In the genomic region with DNA sequence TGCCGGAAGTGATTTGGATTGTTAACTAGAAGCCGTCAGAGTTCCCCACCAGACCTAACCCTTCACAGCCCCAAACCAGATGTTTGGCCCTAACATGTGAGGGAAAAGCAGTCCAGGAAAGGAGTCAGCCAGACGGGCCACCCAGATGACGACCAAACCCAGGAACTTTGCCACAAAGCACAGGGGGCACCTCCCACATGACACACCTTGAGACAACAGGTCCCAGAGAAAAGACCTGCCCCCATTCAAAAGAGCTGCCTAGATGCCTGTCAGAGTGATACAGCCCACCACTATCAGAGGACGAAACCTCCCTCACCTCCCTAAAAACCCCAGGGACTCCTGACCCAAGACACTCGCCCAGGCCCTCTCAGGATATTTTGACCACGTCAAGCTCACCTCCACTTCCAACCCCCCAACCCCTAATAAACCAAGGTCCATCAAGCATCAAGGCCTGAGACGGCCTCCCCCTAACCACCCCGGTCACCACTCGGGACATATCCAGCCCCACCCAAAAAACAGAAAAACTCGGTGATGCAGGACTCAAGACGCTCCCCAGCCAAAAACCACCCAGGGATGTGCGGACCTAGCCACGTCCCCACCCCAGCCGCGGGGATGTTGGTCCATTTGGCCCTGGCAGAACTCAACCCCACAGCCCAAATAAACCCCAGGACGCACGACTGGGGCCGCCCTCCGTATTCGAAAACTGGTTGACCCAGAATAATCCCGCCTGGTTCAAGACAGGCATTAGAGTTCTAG, we compare ENCODE assay signal across 8 cellular contexts. TPM values are rescaled to one million over a fixed set of nuclear protein-coding genes. Genes with fewer than 3 reads are reported as not detected.
DNase-seq lines count a peak whose midpoint lies in the region; ATAC-seq, FAIRE-seq and TF ChIP-seq lines count a peak whose summit lies in the region.

No MANE protein-coding gene starts in this region.

- TF ChIP-seq POLR2A in endothelial cell of umbilical vein (IDR thresholded peaks at IDR 0.05; ENCODE audit: low read depth, low read length) (no peak), GM12892 (IDR thresholded peaks at IDR 0.05; ENCODE audit: low read depth, low read length) (no peak), H54 (IDR thresholded peaks at IDR 0.05; ENCODE audit: low read depth, low read length) (no peak)

- no peaks in the 10 kb centered on the region for H3K79me2 ChIP-seq in GM23338 (replicated peaks; ENCODE audit: insufficient read depth)
- H3K79me2 ChIP-seq in endothelial cell of umbilical vein (ENCODE audit: control insufficient read depth, insufficient read depth, low read length): peaks cover 11% of the 10 kb centered on the region

- H3K9ac ChIP-seq in BLaER1 treated with 17β-estradiol and CSF1 and Interleukin-3, amounts not matched to agents 10 nM and 100 nM: peak overlapping the region; percentile 83 to 91 (median 88)
- H3K9ac ChIP-seq in endothelial cell of umbilical vein (replicated peaks; ENCODE audit: extremely low read depth, insufficient read depth, low read length): peak overlapping the region; percentile 78

- no peaks in the 10 kb centered on the region for H3K36me3 Mint-ChIP-seq in GM23338 (ENCODE audit: low read depth)
- H3K36me3 Mint-ChIP-seq in naive thymus-derived CD4-positive, alpha-beta T cell: peaks cover 0 to 14% (median 4%) of the 10 kb centered on the region in 5 donors

- no peaks in the 10 kb centered on the region for H3K9me2 ChIP-seq in GM23338 (ENCODE audit: insufficient read depth)

- H2AFZ ChIP-seq in GM23338 (peak overlapping the region; percentile 76), endothelial cell of umbilical vein (ENCODE audit: low read depth, low read length) (peak overlapping the region; percentile 37)

- H3K36me3 ChIP-seq in BLaER1 treated with 17β-estradiol and CSF1 and Interleukin-3, amounts not matched to agents 10 nM and 100 nM: no peaks in the 10 kb centered on the region
- H3K36me3 ChIP-seq in GM23338 (ENCODE audit: insufficient read depth) (no peaks in the 10 kb centered on the region), Panc1 (ENCODE audit: control insufficient read depth, insufficient read depth, low read length) (peaks cover 4% of the 10 kb centered on the region; the same call in 1 of the 2 replicates), endothelial cell of umbilical vein (ENCODE audit: control insufficient read depth in 2 of 2, extremely low read depth in 1 of 2, insufficient read depth in 2 of 2, low read length in 2 of 2) (no peaks in the 10 kb centered on the region)
- H3K36me3 ChIP-seq in naive thymus-derived CD4-positive, alpha-beta T cell (ENCODE audit: control insufficient read depth in 2 of 3, insufficient read depth in 3 of 3, low read length in 3 of 3): peaks cover 0 to 5% (median 0%) of the 10 kb centered on the region in 3 experiments

- no peaks in the 10 kb centered on the region for H3K27me3 ChIP-seq in BLaER1 treated with 17β-estradiol and CSF1 and Interleukin-3, amounts not matched to agents 10 nM and 100 nM
- H3K27me3 ChIP-seq in GM23338 (ENCODE audit: insufficient read depth) (peaks cover 79% of the 10 kb centered on the region), Panc1 (ENCODE audit: control insufficient read depth, insufficient read depth, low read length) (no peaks in the 10 kb centered on the region; the same call in 1 of the 2 replicates), endothelial cell of umbilical vein (ENCODE audit: control insufficient read depth in 2 of 2, insufficient read depth in 2 of 2, low read length in 2 of 2) (no peaks in the 10 kb centered on the region)
- H3K27me3 ChIP-seq in naive thymus-derived CD4-positive, alpha-beta T cell (ENCODE audit: control insufficient read depth in 2 of 2, insufficient read depth in 2 of 2, low read length in 2 of 2): no peaks in the 10 kb centered on the region

- intact Hi-C loops in Panc1 (cut with micrococcal nuclease; ENCODE audit: unreplicated experiment) (no loop called here), endothelial cell of umbilical vein (cut with micrococcal nuclease) (loop anchor here (1.0 to 5.0 kb wide), 2 partner anchors 38 to 144 kb away; a partner anchor contains a TSS)
- intact Hi-C loops in naive thymus-derived CD4-positive, alpha-beta T cell (cut with micrococcal nuclease): loop anchor here in 1 of 2 donors (1.0 to 2.0 kb wide), 3 partner anchors 38 to 1965 kb away; a partner anchor contains a TSS

- TF ChIP-seq CTCF in GM23338 (conservative IDR thresholded peaks at IDR 0.05; ENCODE audit: low read depth in 2 of 2): no peak
- TF ChIP-seq CTCF in Panc1 (IDR thresholded peaks at IDR 0.05): no peak
- TF ChIP-seq CTCF in endothelial cell of umbilical vein (IDR thresholded peaks at IDR 0.05; ENCODE audit: extremely low read depth in 1 of 2, insufficient read depth in 1 of 2, low read depth in 1 of 2, low read length in 2 of 2): no peak

- 0 out of 22 replicates have a peak, but pooled peaks cover 0 to under 1% (median 0%) of the 10 kb centered on the region in 11 experiments for H3K9me3 ChIP-seq in BLaER1 treated with 17β-estradiol and CSF1 and Interleukin-3, amounts not matched to agents 10 nM and 100 nM (replicated peaks in 1 of 11)
- H3K9me3 ChIP-seq in Panc1 (ENCODE audit: control insufficient read depth, insufficient read depth, low read depth, low read length): no peaks in the 10 kb centered on the region
- no peaks in the 10 kb centered on the region for H3K9me3 ChIP-seq in endothelial cell of umbilical vein (replicated peaks; ENCODE audit: control insufficient read depth, insufficient read depth, low read length)
- no peaks in the 10 kb centered on the region for H3K9me3 ChIP-seq in naive thymus-derived CD4-positive, alpha-beta T cell (ENCODE audit: control insufficient read depth in 2 of 3, low read length in 3 of 3)

- no peaks in the 10 kb centered on the region for H3K9me1 ChIP-seq in endothelial cell of umbilical vein (replicated peaks; ENCODE audit: control insufficient read depth, extremely low read depth, insufficient read depth, low read length)

- H3K9me3 Mint-ChIP-seq in GM23338: no peaks in the 10 kb centered on the region; the same call in 2 of the 3 replicates
- H3K9me3 Mint-ChIP-seq in naive thymus-derived CD4-positive, alpha-beta T cell: peaks cover 0 to 1% (median 0%) of the 10 kb centered on the region in 11 donors

- BruUV-seq in Panc1 (replicated peaks; lab: Mats Ljungman, UMichigan) (TSS peak; percentile 72), endothelial cell of umbilical vein (replicated peaks; lab: Mats Ljungman, UMichigan) (no TSS peak)

- DNase-seq in GM23338 (ENCODE audit: low spot score) (no peak), Panc1 (ENCODE audit: low read depth, low spot score) (no peak), endothelial cell of umbilical vein (ENCODE audit: low read depth, low spot score) (peak; percentile 9), GM12892 (ENCODE audit: insufficient read length) (no peak), H54 (ENCODE audit: insufficient read length, low spot score) (no peak)
- peak in 1 of 9 donors; percentile 32 for DNase-seq in naive thymus-derived CD4-positive, alpha-beta T cell

- no peaks in the 10 kb centered on the region for H3F3A ChIP-seq in GM23338 (replicated peaks; ENCODE audit: low read depth)

- dilution Hi-C loops in endothelial cell of umbilical vein (cut with MboI; ENCODE audit: extremely low pct_ligation_motif_present, low sequenced_read_pairs): no loop called here

- H3K4me3 ChIP-seq in BLaER1 treated with 17β-estradiol and CSF1 and Interleukin-3, amounts not matched to agents 10 nM and 100 nM: peak overlapping the region; percentile 81 to 91 (median 86)
- peak overlapping the region; percentile 58 for H3K4me3 ChIP-seq in GM23338
- H3K4me3 ChIP-seq in Panc1 (ENCODE audit: low read depth in 2 of 2, low read length in 2 of 2): peak overlapping the region; percentile 73 to 96
- peak overlapping the region; percentile 73 to 85 (median 77) for H3K4me3 ChIP-seq in endothelial cell of umbilical vein (replicated peaks in 1 of 3; ENCODE audit: insufficient read depth in 1 of 3, low read depth in 1 of 3, low read length in 3 of 3)
- H3K4me3 ChIP-seq in naive thymus-derived CD4-positive, alpha-beta T cell (ENCODE audit: low read length): peak overlapping the region; percentile 97

- no peak for FAIRE-seq in endothelial cell of umbilical vein (lab: Jason Lieb, UNC)
- FAIRE-seq in GM12892 (lab: Jason Lieb, UNC): no peak
- no peak for FAIRE-seq in H54 (lab: Jason Lieb, UNC)

- H3K4me2 ChIP-seq in BLaER1 treated with 17β-estradiol and CSF1 and Interleukin-3, amounts not matched to agents 10 nM and 100 nM: peak overlapping the region; percentile 90 to 97 (median 95)
- H3K4me2 ChIP-seq in GM23338 (peak overlapping the region; percentile 79), endothelial cell of umbilical vein (ENCODE audit: insufficient read depth, low read length) (peak overlapping the region; percentile 37)

- in situ Hi-C loops in Panc1 (cut with HindIII; ENCODE audit: low pct_unique_long_range_greater_than_20kb, low sequenced_read_pairs): no loop called here

- POLR2A ChIA-PET in Panc1 (lab: Charles Lee) (no interaction called here), endothelial cell of umbilical vein (lab: Charles Lee) (no interaction called here)
- POLR2A ChIA-PET in naive thymus-derived CD4-positive, alpha-beta T cell (lab: Charles Lee): interaction anchor here (1.0 to 3.7 kb wide), 3 partner anchors 15 to 144 kb away, joined by 4 to 35 read pairs (median 34); a partner anchor contains a TSS

- H3K4me3 Mint-ChIP-seq in GM23338: peak overlapping the region; percentile 96
- H3K4me3 Mint-ChIP-seq in naive thymus-derived CD4-positive, alpha-beta T cell: peak overlapping the region; percentile 92 to 100 (median 98)

- H3K27me3 Mint-ChIP-seq in GM23338 (ENCODE audit: insufficient read depth, low read depth, poor library complexity): peaks cover 69% of the 10 kb centered on the region
- H3K27me3 Mint-ChIP-seq in naive thymus-derived CD4-positive, alpha-beta T cell: peaks cover 6 to 22% (median 12%) of the 10 kb centered on the region in 5 donors

- peaks cover 13 to 17% (median 16%) of the 10 kb centered on the region in 10 experiments for H3K4me1 ChIP-seq in BLaER1 treated with 17β-estradiol and CSF1 and Interleukin-3, amounts not matched to agents 10 nM and 100 nM
- H3K4me1 ChIP-seq in GM23338 (ENCODE audit: insufficient read depth) (peaks cover 5% of the 10 kb centered on the region; the same call in 1 of the 2 replicates), Panc1 (ENCODE audit: control insufficient read depth, insufficient read depth, low read length) (peaks cover 7% of the 10 kb centered on the region), endothelial cell of umbilical vein (ENCODE audit: control insufficient read depth, extremely low read depth, insufficient read depth, low read length) (peaks cover 10% of the 10 kb centered on the region)
- peaks cover 6 to 7% of the 10 kb centered on the region in 2 donors for H3K4me1 ChIP-seq in naive thymus-derived CD4-positive, alpha-beta T cell (ENCODE audit: control insufficient read depth in 2 of 2, insufficient read depth in 2 of 2, low read length in 2 of 2)

- H3K4me1 Mint-ChIP-seq in GM23338: peaks cover 13% of the 10 kb centered on the region; the same call in 2 of the 3 replicates
- peaks cover 13 to 32% (median 29%) of the 10 kb centered on the region in 7 donors for H3K4me1 Mint-ChIP-seq in naive thymus-derived CD4-positive, alpha-beta T cell

- peak overlapping the region; percentile 75 to 94 (median 91) for H3K27ac ChIP-seq in BLaER1 treated with 17β-estradiol and CSF1 and Interleukin-3, amounts not matched to agents 10 nM and 100 nM
- no peak overlapping the region for H3K27ac ChIP-seq in GM23338 (ENCODE audit: low read depth)
- peak overlapping the region; percentile 97 for H3K27ac ChIP-seq in Panc1 (ENCODE audit: low read length)
- H3K27ac ChIP-seq in endothelial cell of umbilical vein (ENCODE audit: insufficient read depth, low read depth, low read length): peak overlapping the region; percentile 46
- peak overlapping the region; percentile 84 for H3K27ac ChIP-seq in naive thymus-derived CD4-positive, alpha-beta T cell (ENCODE audit: low read depth, low read length)

- no peak overlapping the region for H3K27ac Mint-ChIP-seq in GM23338
- H3K27ac Mint-ChIP-seq in naive thymus-derived CD4-positive, alpha-beta T cell: peak overlapping the region; percentile 51 to 99 (median 96)

- CTCF ChIA-PET in Panc1 (lab: Charles Lee) (no interaction called here), endothelial cell of umbilical vein (lab: Charles Lee) (interaction anchor here (9.2 kb wide), 1 partner anchor 14 kb away, joined by 99 read pairs; no protein-coding TSS in a partner anchor)
- CTCF ChIA-PET in naive thymus-derived CD4-positive, alpha-beta T cell (lab: Charles Lee): interaction anchor here (0.6 to 8.7 kb wide), 2 partner anchors 14 to 180 kb away, joined by 3 to 51 read pairs; no protein-coding TSS in a partner anchor

- peak; percentile 13 for ATAC-seq in GM23338
- ATAC-seq in Panc1: peak; percentile 30
- ATAC-seq in naive thymus-derived CD4-positive, alpha-beta T cell: peak; percentile 8
- no peak for ATAC-seq in HG03378 (IDR thresholded peaks at IDR 0.05; ENCODE audit: unreplicated experiment)

- no peaks in the 10 kb centered on the region for H4K20me1 ChIP-seq in BLaER1 treated with 17β-estradiol and CSF1 and Interleukin-3, amounts not matched to agents 10 nM and 100 nM
- H4K20me1 ChIP-seq in GM23338 (replicated peaks; ENCODE audit: insufficient read depth) (peaks cover 10% of the 10 kb centered on the region; the same call in 1 of the 2 replicates), endothelial cell of umbilical vein (replicated peaks; ENCODE audit: control insufficient read depth, extremely low read depth, insufficient read depth, low read length) (no peaks in the 10 kb centered on the region)

RNA-seq across cellular contexts. Expression of a gene that starts 0.7 kb away (rescaled TPM):
- 1.6 and 6.4 TPM in 2 replicates for total RNA-seq in GM23338 (2014; rRNA removed; shearing (Covaris generic))
- polyA plus RNA-seq in GM23338 (2016; fragmentation: Nextera tagmentation; extraction: Ambion mirVana) (1.1 and 2.4 TPM in 2 replicates), endothelial cell of umbilical vein (4.7 and 5.0 TPM in 2 replicates)
- total RNA-seq in Panc1 (2021; ENCODE audit: unreplicated experiment) (13.4 TPM), endothelial cell of umbilical vein (7.9 and 9.2 TPM in 2 replicates)
- polyA plus RNA-seq in Panc1 (2012; ENCODE audit: insufficient read length): 4.7 TPM
- 5.6 and 6.4 TPM in 2 replicates for polyA plus RNA-seq in endothelial cell of umbilical vein (2011; cell fraction: cytosol; rRNA removed)
- polyA plus RNA-seq in endothelial cell of umbilical vein (2011; cell fraction: nucleus; rRNA removed): 20.0 and 22.6 TPM in 2 replicates
- polyA plus RNA-seq in endothelial cell of umbilical vein (2012): 9.7 and 9.8 TPM in 2 replicates
- polyA minus RNA-seq in endothelial cell of umbilical vein: 12.1 and 14.4 TPM in 2 replicates
- polyA minus RNA-seq in endothelial cell of umbilical vein (2011; cell fraction: cytosol; rRNA and poly(A)+ RNA removed): 5.3 TPM
- 4.7 and 7.8 TPM in 2 replicates for polyA minus RNA-seq in endothelial cell of umbilical vein (2011; cell fraction: nucleus; rRNA and poly(A)+ RNA removed)
- total RNA-seq in naive thymus-derived CD4-positive, alpha-beta T cell: 10 to 100 TPM in 4 of 5 experiments, 1 to 10 TPM in 1; 7.5 to 14.4 (median 11.8) TPM
- polyA plus RNA-seq in naive thymus-derived CD4-positive, alpha-beta T cell: 1 to 10 TPM; 3.7 to 8.8 TPM
- 5.1 TPM for polyA plus RNA-seq in GM12892 (2012; ENCODE audit: missing spikeins)

RNA-seq across cellular contexts. Expression of a gene that starts 28.3 kb away (rescaled TPM):
- total RNA-seq in GM23338 (2014; rRNA removed; shearing (Covaris generic)): 0.12 TPM in 1 of 2 replicates, not detected in the other
- not detected in 2 replicates for polyA plus RNA-seq in GM23338 (2016; fragmentation: Nextera tagmentation; extraction: Ambion mirVana)
- total RNA-seq in Panc1 (2021; ENCODE audit: unreplicated experiment): not detected
- polyA plus RNA-seq in Panc1 (2012; ENCODE audit: insufficient read length): not detected
- not detected in 2 replicates for total RNA-seq in endothelial cell of umbilical vein
- not detected in 2 replicates for polyA plus RNA-seq in endothelial cell of umbilical vein
- polyA plus RNA-seq in endothelial cell of umbilical vein (2011; cell fraction: cytosol; rRNA removed): not detected in 2 replicates
- not detected in 2 replicates for polyA plus RNA-seq in endothelial cell of umbilical vein (2011; cell fraction: nucleus; rRNA removed)
- polyA plus RNA-seq in endothelial cell of umbilical vein (2012): not detected in 2 replicates
- polyA minus RNA-seq in endothelial cell of umbilical vein: not detected in 2 replicates
- not detected for polyA minus RNA-seq in endothelial cell of umbilical vein (2011; cell fraction: cytosol; rRNA and poly(A)+ RNA removed)
- polyA minus RNA-seq in endothelial cell of umbilical vein (2011; cell fraction: nucleus; rRNA and poly(A)+ RNA removed): not detected in 2 replicates
- under 1 TPM in 1 of 5 experiments, not detected in 4; 0.15 TPM for total RNA-seq in naive thymus-derived CD4-positive, alpha-beta T cell
- not detected for polyA plus RNA-seq in naive thymus-derived CD4-positive, alpha-beta T cell
- polyA plus RNA-seq in GM12892 (2012; ENCODE audit: missing spikeins): not detected

RNA-seq across cellular contexts. Expression of a gene that starts 37.5 kb away (rescaled TPM):
- 744 and 784 TPM in 2 replicates for total RNA-seq in GM23338 (2014; rRNA removed; shearing (Covaris generic))
- polyA plus RNA-seq in GM23338 (2016; fragmentation: Nextera tagmentation; extraction: Ambion mirVana) (785 and 805 TPM in 2 replicates), endothelial cell of umbilical vein (340 and 357 TPM in 2 replicates)
- total RNA-seq in Panc1 (2021; ENCODE audit: unreplicated experiment) (393 TPM), endothelial cell of umbilical vein (296 and 323 TPM in 2 replicates)
- polyA plus RNA-seq in Panc1 (2012; ENCODE audit: insufficient read length): 285 TPM
- polyA plus RNA-seq in endothelial cell of umbilical vein (2011; cell fraction: cytosol; rRNA removed): 316 and 328 TPM in 2 replicates
- polyA plus RNA-seq in endothelial cell of umbilical vein (2011; cell fraction: nucleus; rRNA removed): 156 and 160 TPM in 2 replicates
- 200 and 242 TPM in 2 replicates for polyA plus RNA-seq in endothelial cell of umbilical vein (2012)
- 101 and 104 TPM in 2 replicates for polyA minus RNA-seq in endothelial cell of umbilical vein
- polyA minus RNA-seq in endothelial cell of umbilical vein (2011; cell fraction: cytosol; rRNA and poly(A)+ RNA removed): 88.7 TPM
- 19.5 and 20.5 TPM in 2 replicates for polyA minus RNA-seq in endothelial cell of umbilical vein (2011; cell fraction: nucleus; rRNA and poly(A)+ RNA removed)
- 100 to 1,000 TPM in 3 of 5 experiments, 10 to 100 TPM in 2; 83.5 to 323 (median 118) TPM for total RNA-seq in naive thymus-derived CD4-positive, alpha-beta T cell
- polyA plus RNA-seq in naive thymus-derived CD4-positive, alpha-beta T cell: 100 to 1,000 TPM; 230 to 231 TPM
- 173 TPM for polyA plus RNA-seq in GM12892 (2012; ENCODE audit: missing spikeins)

Comparison
In these comparisons a context has a peak if more than half of its experiments do, and no peak if none do; other contexts are left out.
1. H3K4me2 ChIP-seq: peak in every context shown above with its lines; median percentile 95 in BLaER1 treated with 17β-estradiol and CSF1 and Interleukin-3, amounts not matched to agents 10 nM and 100 nM; 79 in GM23338; 37 in endothelial cell of umbilical vein.